Comparison of ENCODE assay signal across 8 cellular contexts in genomic region chr19:49766938-49767315, GRCh38. TPM values are rescaled to one million over a fixed set of nuclear protein-coding genes. Genes with fewer than 3 reads are reported as not detected.
DNase-seq lines count a peak whose midpoint lies in the region; ATAC-seq, FAIRE-seq and TF ChIP-seq lines count a peak whose summit lies in the region.

Gene AP2A1, plus strand, starts transcription at chr19:49767001. Its CDS starts 133 bp downstream, at chr19:49767134.

- peaks cover 1% of the 10 kb centered on the region for H3K36me3 Mint-ChIP-seq in astrocyte (ENCODE audit: low read depth, unreplicated experiment)

- H3K9me3 ChIP-seq in A549 (no peaks in the 10 kb centered on the region), astrocyte (ENCODE audit: insufficient read depth, low read depth, low read length) (no peaks in the 10 kb centered on the region), keratinocyte (ENCODE audit: control insufficient read depth, low read depth, low read length) (no peaks in the 10 kb centered on the region), stomach smooth muscle (ENCODE audit: control insufficient read depth in 2 of 2, low read length in 2 of 2) (no peaks in the 10 kb centered on the region)

- H3K27me3 ChIP-seq in astrocyte (ENCODE audit: insufficient read depth, low read length) (no peaks in the 10 kb centered on the region), keratinocyte (ENCODE audit: control insufficient read depth, extremely low read depth, insufficient read depth, low read length) (no peaks in the 10 kb centered on the region), stomach smooth muscle (ENCODE audit: control insufficient read depth in 1 of 2, insufficient read depth in 2 of 2, low read length in 2 of 2) (no peaks in the 10 kb centered on the region)

- 2% methylated on average over 15 of the region's 39 CpGs for WGBS in A549 (ENCODE audit: missing lambda C conversion rate)

- peak within 1 kb of the TSS; percentile 99 for H3K27ac Mint-ChIP-seq in astrocyte (ENCODE audit: unreplicated experiment)

- H3K79me2 ChIP-seq in astrocyte (ENCODE audit: insufficient read depth, low read length) (peaks cover 49% of the 10 kb centered on the region), keratinocyte (ENCODE audit: control insufficient read depth, insufficient read depth, low read length) (peaks cover 40% of the 10 kb centered on the region)

- no peak for TF ChIP-seq EP300 in A549 (IDR thresholded peaks at IDR 0.05)

- H2AFZ ChIP-seq in astrocyte (ENCODE audit: low read depth, low read length): peak within 1 kb of the TSS; percentile 89
- H2AFZ ChIP-seq in keratinocyte (ENCODE audit: control insufficient read depth, low read length): peak within 1 kb of the TSS; percentile 96

- peaks cover 46% of the 10 kb centered on the region for H4K20me1 ChIP-seq in astrocyte (ENCODE audit: insufficient read depth, low read length)
- peaks cover 4% of the 10 kb centered on the region for H4K20me1 ChIP-seq in keratinocyte (ENCODE audit: control insufficient read depth, extremely low read depth, insufficient read depth, low read length)

- DNase-seq in A549 (ENCODE audit: low read depth in 1 of 2, low spot score in 1 of 2) (no peak), astrocyte (ENCODE audit: low read depth) (no peak), keratinocyte (ENCODE audit: low read depth, low spot score) (no peak), NCI-H1436 treated with DMSO at 0.1 percent for 48 hours (lab: John Stamatoyannopoulos, UW) (no peak), NCI-H1417 (lab: John Stamatoyannopoulos, UW) (no peak), DMS 273 treated with DMSO at 0.1 percent for 48 hours (lab: John Stamatoyannopoulos, UW) (no peak)

- CTCF ChIA-PET in A549 (lab: Yijun Ruan, JAX): interaction anchor here (0.7 to 1.8 kb wide), 5 partner anchors 9 to 86 kb away, joined by 3 to 5 read pairs (median 3); no protein-coding TSS in a partner anchor

- peaks cover 2% of the 10 kb centered on the region for H3K9me3 Mint-ChIP-seq in astrocyte (ENCODE audit: unreplicated experiment)

- TF ChIP-seq POLR2A in A549 (IDR thresholded peaks at IDR 0.05; ENCODE audit: low read length): peak; percentile 60

- POLR2A ChIA-PET in A549 (lab: Yijun Ruan, JAX): interaction anchor here (0.6 to 1.6 kb wide), 15 partner anchors 12 to 669 kb away, joined by 3 to 15 read pairs (median 4); partner anchors contain the start of genes AKT1S1, BCL2L12, FUZ and IRF3

- peaks cover 2% of the 10 kb centered on the region for H3K9me1 ChIP-seq in keratinocyte (ENCODE audit: control insufficient read depth, extremely low read depth, insufficient read depth, low read length)

- peak within 1 kb of the TSS; percentile 95 for H3K4me2 ChIP-seq in A549
- peak within 1 kb of the TSS; percentile 100 for H3K4me2 ChIP-seq in astrocyte (ENCODE audit: low read length)
- H3K4me2 ChIP-seq in keratinocyte (ENCODE audit: control insufficient read depth, extremely low read depth, insufficient read depth, low read depth, low read length): peak within 1 kb of the TSS; percentile 100

- H3K9ac ChIP-seq in astrocyte (ENCODE audit: low read length): peak within 1 kb of the TSS; percentile 93
- H3K9ac ChIP-seq in keratinocyte (ENCODE audit: control insufficient read depth, extremely low read depth, insufficient read depth, low read length): peak within 1 kb of the TSS; percentile 93
- peak within 1 kb of the TSS; percentile 94 to 96 for H3K9ac ChIP-seq in stomach smooth muscle (ENCODE audit: low read length in 2 of 2)

- dilution Hi-C loops in keratinocyte (cut with MboI; ENCODE audit: extremely low pct_ligation_motif_present, low sequenced_read_pairs): no loop called here

- TF ChIP-seq RAD21 in A549 (conservative IDR thresholded peaks at IDR 0.05 in 1 of 2, IDR thresholded peaks at IDR 0.05 in 1 of 2): no peak

- no peaks in the 10 kb centered on the region for H3K27me3 Mint-ChIP-seq in astrocyte (ENCODE audit: low read depth, unreplicated experiment)

- TF ChIP-seq CTCF in A549 (IDR thresholded peaks at IDR 0.05): no peak
- TF ChIP-seq CTCF in astrocyte (IDR thresholded peaks at IDR 0.05; ENCODE audit: insufficient read depth, low read depth, low read length): no peak
- no peak for TF ChIP-seq CTCF in keratinocyte (optimal IDR thresholded peaks at IDR 0.05 in 1 of 3, IDR thresholded peaks at IDR 0.05 in 1 of 3, conservative IDR thresholded peaks at IDR 0.05 in 1 of 3; ENCODE audit: extremely low read depth in 1 of 3, insufficient read depth in 2 of 3, low read length in 3 of 3)

- FAIRE-seq in A549 (lab: Jason Lieb, UNC): no peak
- FAIRE-seq in astrocyte (lab: Jason Lieb, UNC): no peak
- FAIRE-seq in keratinocyte (lab: Jason Lieb, UNC): no peak

- peaks cover 20% of the 10 kb centered on the region for H3K4me1 Mint-ChIP-seq in astrocyte (ENCODE audit: low read depth, unreplicated experiment)

- peaks cover 3% of the 10 kb centered on the region for H3K36me3 ChIP-seq in astrocyte (ENCODE audit: insufficient read depth, low read length)
- H3K36me3 ChIP-seq in keratinocyte (ENCODE audit: control insufficient read depth in 2 of 2, extremely low read depth in 1 of 2, insufficient read depth in 2 of 2, low read length in 2 of 2): peaks cover 3 to 6% of the 10 kb centered on the region in 2 experiments
- H3K36me3 ChIP-seq in stomach smooth muscle (ENCODE audit: control insufficient read depth in 2 of 2, insufficient read depth in 2 of 2, low read length in 2 of 2): no peaks in the 10 kb centered on the region

- H3K4me3 ChIP-seq in A549 (peak within 1 kb of the TSS; percentile 90), astrocyte (ENCODE audit: insufficient read depth, low read depth, low read length) (peak within 1 kb of the TSS; percentile 86), keratinocyte (ENCODE audit: control insufficient read depth in 2 of 3, extremely low read depth in 1 of 3, insufficient read depth in 2 of 3, low read depth in 1 of 3, low read length in 3 of 3) (peak within 1 kb of the TSS; percentile 88 to 96 (median 95)), stomach smooth muscle (ENCODE audit: low read length in 2 of 2) (peak within 1 kb of the TSS; percentile 84 to 90)

- H3K4me1 ChIP-seq in A549 (peaks cover 21% of the 10 kb centered on the region), astrocyte (ENCODE audit: insufficient read depth, low read length) (peaks cover 22% of the 10 kb centered on the region), keratinocyte (ENCODE audit: control insufficient read depth, extremely low read depth, insufficient read depth, low read length) (peaks cover 26% of the 10 kb centered on the region), stomach smooth muscle (ENCODE audit: control insufficient read depth, insufficient read depth, low read length) (peaks cover 24% of the 10 kb centered on the region)

- ATAC-seq in A549: no peak; a peak in 1 of 6 replicates
- ATAC-seq in HG02840 (IDR thresholded peaks at IDR 0.05; ENCODE audit: low FRiP score, unreplicated experiment): peak; percentile 11

- H3K4me3 Mint-ChIP-seq in astrocyte (ENCODE audit: unreplicated experiment): peak within 1 kb of the TSS; percentile 98

- peak within 1 kb of the TSS; percentile 93 to 95 for H3K27ac ChIP-seq in A549
- peak within 1 kb of the TSS; percentile 80 for H3K27ac ChIP-seq in astrocyte (ENCODE audit: low read depth, low read length)
- peak within 1 kb of the TSS; percentile 100 for H3K27ac ChIP-seq in keratinocyte (ENCODE audit: control insufficient read depth, insufficient read depth, low read length)
- H3K27ac ChIP-seq in stomach smooth muscle (ENCODE audit: low read length): peak within 1 kb of the TSS; percentile 91

TF ChIP-seq in A549, 52 proteins besides CTCF, POLR2A, EP300 and RAD21:
- no peak for TF ChIP-seq NPAS2 (CRISPR knock-in tag; IDR thresholded peaks at IDR 0.05; ENCODE audit: borderline replicate concordance)
- peak; percentile 63; the same call in 1 of the 2 replicates for TF ChIP-seq PHF8 (IDR thresholded peaks at IDR 0.05; ENCODE audit: borderline replicate concordance, low read depth)
- TF ChIP-seq BCL3 (IDR thresholded peaks at IDR 0.05): 0 out of 3 replicates have a peak, but pooled peaks have one; percentile 44

RNA-seq across cellular contexts. Expression of gene AP2A1, which starts in this region (rescaled TPM):
- 36.6 and 41.6 TPM in 2 replicates for polyA plus RNA-seq in A549 (2011; rRNA removed)
- polyA plus RNA-seq in A549 (2012; cell fraction: cytosol; rRNA removed): 68.6 and 83.9 TPM in 2 replicates
- 133 and 183 TPM in 2 replicates for polyA plus RNA-seq in A549 (2012; cell fraction: nucleus; rRNA removed)
- 53.4 to 62.1 TPM (median 58.6 TPM) in 3 replicates for polyA plus RNA-seq in A549 (2017; fragmentation: RNase III; extraction: RNeasy Plus Mini Kit Qiagen cat#74134 plus additional on column Dnase treatment)
- polyA minus RNA-seq in A549 (2011; rRNA and poly(A)+ RNA removed): 58.4 and 76.3 TPM in 2 replicates
- total RNA-seq in astrocyte: 163 and 168 TPM in 2 replicates
- 36.7 to 67.7 TPM (median 52.7 TPM) in 3 replicates for polyA plus RNA-seq in keratinocyte
- 31.9 TPM for polyA plus RNA-seq in keratinocyte (2011; ENCODE audit: low read depth)
- 44.9 and 111 TPM in 2 replicates for polyA plus RNA-seq in keratinocyte (2011; cell fraction: cytosol; rRNA removed)
- polyA plus RNA-seq in keratinocyte (2011; cell fraction: nucleus; rRNA removed): 80.4 and 106 TPM in 2 replicates
- 49.2 and 87.1 TPM in 2 replicates for polyA plus RNA-seq in keratinocyte (2012; ENCODE audit: low replicate concordance)
- polyA minus RNA-seq in keratinocyte: 92.8 to 146 TPM (median 95.8 TPM) in 3 replicates
- polyA minus RNA-seq in keratinocyte (2011; cell fraction: cytosol; rRNA and poly(A)+ RNA removed): 188 TPM
- polyA minus RNA-seq in keratinocyte (2011; cell fraction: nucleus; rRNA and poly(A)+ RNA removed): 88.5 and 96.2 TPM in 2 replicates
